15 cellular contexts compared by ENCODE assay signal in the genomic region with DNA sequence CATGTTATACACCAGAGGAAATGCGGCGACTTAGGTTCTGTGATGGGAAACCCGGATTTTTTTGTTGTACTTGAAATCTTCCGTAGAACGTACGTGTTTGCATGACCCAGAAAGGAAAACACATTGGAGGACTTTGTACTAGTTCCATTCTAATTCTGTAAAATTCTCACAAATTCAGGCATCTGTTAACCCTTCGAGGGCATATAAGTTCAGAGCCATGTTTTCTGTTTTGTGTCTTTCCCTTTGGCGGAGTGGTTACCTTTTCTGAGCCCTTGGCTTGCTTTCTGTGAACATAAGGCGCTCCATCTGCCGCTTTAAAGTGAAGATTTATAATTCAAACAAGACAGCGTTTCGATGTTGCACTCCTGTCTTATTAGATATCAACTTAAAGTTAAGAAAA. TPM values are rescaled to one million over a fixed set of nuclear protein-coding genes. Genes with fewer than 3 reads are reported as not detected.
DNase-seq lines count a peak whose midpoint lies in the region; ATAC-seq and TF ChIP-seq lines count a peak whose summit lies in the region.
"Had no signal": no experiment of that assay in that cellular context is flagged by ENCODE, and none has a peak within 500 bp of the region (broad histone marks: within the 10 kb centered on the region; RNA-seq: fewer than 3 reads in every experiment).

No MANE protein-coding gene starts in this region.

- no peak for TF ChIP-seq CTCF in right lobe of liver (IDR thresholded peaks at IDR 0.05)
- TF ChIP-seq CTCF in gastrocnemius medialis (IDR thresholded peaks at IDR 0.05 in 4 of 5, conservative IDR thresholded peaks at IDR 0.05 in 1 of 5) = no peak

- in situ Hi-C loops in gastrocnemius medialis (cut with MboI; ENCODE audit: low sequenced_read_pairs in 4 of 4) = no loop called here

- intact Hi-C loops in right cardiac atrium (cut with DNase I) = no loop called here
- intact Hi-C loops in Right ventricle myocardium inferior (cut with DNase I) = no loop called here
- intact Hi-C loops in right lobe of liver (cut with DNase I) = no loop called here
- intact Hi-C loops in gastrocnemius medialis (cut with DNase I; ENCODE audit: low total_unique reads) = no loop called here

- TF ChIP-seq POLR2A in right lobe of liver (IDR thresholded peaks at IDR 0.05) (no peak), gastrocnemius medialis (IDR thresholded peaks at IDR 0.05) (no peak)

- peak overlapping the region in 2 of 3 donors; percentile 79 to 91 for H3K4me3 Mint-ChIP-seq in T-cell

- no peak overlapping the region for H3K27ac Mint-ChIP-seq in T-cell

- H3K4me3 ChIP-seq in right cardiac atrium (ENCODE audit: low read length) (peak overlapping the region; percentile 21), right lobe of liver (peak overlapping the region in 1 of 3 donors; percentile 2), gastrocnemius medialis (peak overlapping the region in 2 of 4 donors; percentile 9 to 37)
- H3K4me3 ChIP-seq: ascending aorta, lung had no signal

- H3K27ac ChIP-seq in right cardiac atrium (ENCODE audit: low read length) (no peak overlapping the region), right lobe of liver (no peak overlapping the region), gastrocnemius medialis (no peak overlapping the region)
- H3K27ac ChIP-seq: ascending aorta had no signal

- no peaks in the 10 kb centered on the region for H3K27me3 ChIP-seq in right cardiac atrium (ENCODE audit: control insufficient read depth, insufficient read depth)
- no peaks in the 10 kb centered on the region for H3K27me3 ChIP-seq in right lobe of liver
- no peaks in the 10 kb centered on the region for H3K27me3 ChIP-seq in gastrocnemius medialis
- H3K27me3 ChIP-seq: ascending aorta had no signal

- CTCF ChIA-PET in T-cell (lab: Charles Lee) = no interaction called here

- no peaks in the 10 kb centered on the region for H3K4me1 ChIP-seq in right cardiac atrium (ENCODE audit: control insufficient read depth, insufficient read depth, low read length)
- no peaks in the 10 kb centered on the region for H3K4me1 ChIP-seq in right lobe of liver
- no peaks in the 10 kb centered on the region for H3K4me1 ChIP-seq in gastrocnemius medialis
- H3K4me1 ChIP-seq: ascending aorta had no signal

- ATAC-seq in right cardiac atrium (no peak), Right ventricle myocardium inferior (no peak), T-cell (replicated peaks in 1 of 4) (no peak), right lobe of liver (peak in 3 of 4 donors; percentile 10 to 41 (median 12)), HG03460 (IDR thresholded peaks at IDR 0.05; ENCODE audit: unreplicated experiment) (no peak), gastrocnemius medialis (no peak), GM21619 (IDR thresholded peaks at IDR 0.05; ENCODE audit: unreplicated experiment) (no peak)

- WGBS in right cardiac atrium = 84% methylated on average over 12 of the region's 12 CpGs
- WGBS in right lobe of liver (ENCODE audit: insufficient coverage, low coverage, low lambda C conversion rate, missing lambda C conversion rate) = 61% methylated on average over 12 of the region's 12 CpGs

- H3K4me1 Mint-ChIP-seq in T-cell = peaks cover 17 to 28% (median 24%) of the 10 kb centered on the region in 3 donors

- DNase-seq in right cardiac atrium (no peak), Right ventricle myocardium inferior (ENCODE audit: missing footprints) (no peak), T-cell (no peak), right lobe of liver (no peak), gastrocnemius medialis (no peak), middle frontal gyrus (ENCODE audit: extremely low spot score, low spot score) (no peak)
- DNase-seq: activated T-cell treated with anti-CD3 and anti-CD28 coated beads, Interleukin-2, amount 50 U/mL, for 1 hour; DND-41; NCI-H1105; NCI-H774; stimulated activated CD4-positive, alpha-beta T cell treated with anti-CD3 and anti-CD28 coated beads, Interleukin-1b, Interleukin-23, amount 100 ng/mL, for 48 hours had no signal

- no peaks in the 10 kb centered on the region for H3K9me3 Mint-ChIP-seq in T-cell

- H3K27me3 Mint-ChIP-seq in T-cell = no peaks in the 10 kb centered on the region

- H3K36me3 ChIP-seq in right lobe of liver (no peaks in the 10 kb centered on the region), gastrocnemius medialis (no peaks in the 10 kb centered on the region)
- H3K36me3 ChIP-seq: ascending aorta had no signal

- H3K9me3 ChIP-seq in right cardiac atrium (ENCODE audit: control insufficient read depth, low read length) = no peaks in the 10 kb centered on the region
- H3K9me3 ChIP-seq in right lobe of liver = no peaks in the 10 kb centered on the region
- no peaks in the 10 kb centered on the region for H3K9me3 ChIP-seq in gastrocnemius medialis
- H3K9me3 ChIP-seq: ascending aorta had no signal

- H3K36me3 Mint-ChIP-seq in T-cell = peaks cover 3% of the 10 kb centered on the region

- POLR2A ChIA-PET in T-cell (lab: Charles Lee) = interaction anchor here in 1 of 2 donors (0.7 kb wide), 1 partner anchor 33 kb away, joined by 3 read pairs; no protein-coding TSS in a partner anchor

RNA-seq across cellular contexts. Expression of a gene that starts 34.2 kb away (rescaled TPM):
- total RNA-seq in right cardiac atrium (10 to 100 TPM in 1 of 4 donors, 1 to 10 TPM in 3; 6.9 to 12.8 (median 9.4) TPM), Right ventricle myocardium inferior (4.2 TPM), T-cell (10 to 100 TPM; 17.2 to 19.6 (median 19.1) TPM), right lobe of liver (1 to 10 TPM; 1.0 to 4.9 (median 2.1) TPM), gastrocnemius medialis (1 to 10 TPM; 1.4 to 2.3 (median 2.0) TPM)
- polyA plus RNA-seq in right cardiac atrium = 3.1 TPM

Comparison
In these comparisons a context has a peak if more than half of its experiments do, and no peak if none do; other contexts are left out.
1. ATAC-seq: peak in right lobe of liver (3 of 4); none in right cardiac atrium (0 of 2), Right ventricle myocardium inferior (single experiment), T-cell (0 of 4), HG03460 (single experiment), gastrocnemius medialis (0 of 2) and GM21619 (single experiment).